In genomic region chr12:7046383-7047143, GRCh38 we compare ENCODE assay signal across 21 cellular contexts.
"Had no signal": no experiment of that assay in that cellular context is flagged by ENCODE, and none has a peak within 500 bp of the region (broad histone marks: within the 10 kb centered on the region; RNA-seq: fewer than 3 reads in every experiment).

No MANE protein-coding gene starts in this region.

- FAIRE-seq: keratinocyte, TTC549 had no signal

- H3K4me2 ChIP-seq: smooth muscle cell had no signal

- H3K27me3 Mint-ChIP-seq: activated naive CD4-positive, alpha-beta T cell treated with anti-CD3 and anti-CD28 coated beads, Interleukin-2, amount 50 U/mL, for 24 hours had no signal

- H3K36me3 Mint-ChIP-seq: activated naive CD4-positive, alpha-beta T cell treated with anti-CD3 and anti-CD28 coated beads, Interleukin-2, amount 50 U/mL, for 24 hours; natural killer cell; stimulated activated memory B cell treated with anti-CD40 and anti-IgM and Interleukin-4, amounts not matched to agents 10 μg/mL and 1 μg/mL and 100 μg/mL, for 72 hours had no signal

- H2AFZ ChIP-seq: parathyroid adenoma had no signal

- H3K4me3 ChIP-seq: cardiac muscle cell, esophagus squamous epithelium, lung, smooth muscle cell, upper lobe of right lung had no signal

- ATAC-seq: activated T-cell treated with anti-CD3 and anti-CD28 coated beads, Interleukin-2, amount 50 U/mL, for 72 hours; natural killer cell; sciatic nerve; stimulated activated memory B cell treated with anti-CD40 and anti-IgM and Interleukin-4, amounts not matched to agents 10 μg/mL and 1 μg/mL and 100 μg/mL, for 72 hours; upper lobe of right lung had no signal

- H3K4me3 Mint-ChIP-seq: activated naive CD4-positive, alpha-beta T cell treated with anti-CD3 and anti-CD28 coated beads, Interleukin-2, amount 50 U/mL, for 24 hours; activated T-cell treated with anti-CD3 and anti-CD28 coated beads, Interleukin-2, amount 50 U/mL, for 72 hours; natural killer cell; stimulated activated memory B cell treated with anti-CD40 and anti-IgM and Interleukin-4, amounts not matched to agents 10 μg/mL and 1 μg/mL and 100 μg/mL, for 72 hours had no signal

- DNase-seq: activated effector memory CD4-positive, alpha-beta T cell treated with anti-CD3 and anti-CD28 coated beads, Interleukin-2, amount 50 U/mL, for 16 hours; activated T-cell treated with anti-CD3 and anti-CD28 coated beads, Interleukin-2, amount 50 U/mL, for 72 hours; amniotic stem cell; effector memory CD4-positive, alpha-beta T cell; esophagus squamous epithelium; foreskin fibroblast; head of caudate nucleus; natural killer cell; stimulated activated CD4-positive, alpha-beta T cell treated with anti-CD3 and anti-CD28 coated beads, Interleukin-4, amount 100 ng/mL, for 24 hours; T-helper 2 cell; upper lobe of right lung had no signal

- H3K27me3 ChIP-seq: cardiac muscle cell, esophagus squamous epithelium, upper lobe of right lung had no signal

- H3K9ac ChIP-seq: parathyroid adenoma had no signal

- H3K79me2 ChIP-seq: parathyroid adenoma had no signal

- H3K36me3 ChIP-seq: cardiac muscle cell, esophagus squamous epithelium, neutrophil, upper lobe of right lung had no signal

- H3K4me1 ChIP-seq: parathyroid adenoma had no signal

- H3K27ac ChIP-seq: cardiac muscle cell, esophagus squamous epithelium, neutrophil, parathyroid adenoma, upper lobe of right lung had no signal

- H3K9me3 Mint-ChIP-seq: activated naive CD4-positive, alpha-beta T cell treated with anti-CD3 and anti-CD28 coated beads, Interleukin-2, amount 50 U/mL, for 24 hours; activated T-cell treated with anti-CD3 and anti-CD28 coated beads, Interleukin-2, amount 50 U/mL, for 72 hours; natural killer cell; stimulated activated memory B cell treated with anti-CD40 and anti-IgM and Interleukin-4, amounts not matched to agents 10 μg/mL and 1 μg/mL and 100 μg/mL, for 72 hours had no signal

- H3K9me3 ChIP-seq: esophagus squamous epithelium, neutrophil, upper lobe of right lung had no signal

- H3K27ac Mint-ChIP-seq: activated naive CD4-positive, alpha-beta T cell treated with anti-CD3 and anti-CD28 coated beads, Interleukin-2, amount 50 U/mL, for 24 hours; activated T-cell treated with anti-CD3 and anti-CD28 coated beads, Interleukin-2, amount 50 U/mL, for 72 hours; natural killer cell; stimulated activated memory B cell treated with anti-CD40 and anti-IgM and Interleukin-4, amounts not matched to agents 10 μg/mL and 1 μg/mL and 100 μg/mL, for 72 hours had no signal
